13 cellular contexts compared by ENCODE assay signal in genomic region chr11:128465531-128465930, GRCh38.
DNase-seq lines count a peak whose midpoint lies in the region; ATAC-seq and TF ChIP-seq lines count a peak whose summit lies in the region.
"Had no signal": no experiment of that assay in that cellular context is flagged by ENCODE, and none has a peak within 500 bp of the region (broad histone marks: within the 10 kb centered on the region; RNA-seq: fewer than 3 reads in every experiment).

No MANE protein-coding gene starts in this region.

- H3K27ac ChIP-seq in heart left ventricle (peak overlapping the region; percentile 43 to 83 (median 68)), lung (ENCODE audit: low read depth in 1 of 2, low read length in 1 of 2) (peak overlapping the region; percentile 20 to 90), transverse colon (peak overlapping the region; percentile 56 to 75 (median 72))
- H3K27ac ChIP-seq: epithelial cell of prostate had no signal

- H3K4me3 ChIP-seq in heart left ventricle (peak overlapping the region in 1 of 12 donors; percentile 1), lung (no peak overlapping the region), transverse colon (no peak overlapping the region)
- H3K4me3 ChIP-seq: body of pancreas had no signal

- 69 to 84% (median 76%) methylated on average over 9 of the region's 9 CpGs for WGBS in heart left ventricle, 4 donors
- 84 to 90% methylated on average over 9 of the region's 9 CpGs for WGBS in lung, 2 donors
- 73 to 83% methylated on average over 6 to 9 of the region's 9 CpGs for WGBS in transverse colon (ENCODE audit: low coverage in 1 of 2), 2 donors

- no peak for ATAC-seq in heart left ventricle
- no peak for ATAC-seq in Right ventricle myocardium inferior
- no peak for ATAC-seq in lung (ENCODE audit: insufficient read depth, low FRiP score)
- ATAC-seq: body of pancreas, sciatic nerve had no signal

- no peak for TF ChIP-seq EP300 in transverse colon (IDR thresholded peaks at IDR 0.05; ENCODE audit: low read depth)

- in situ Hi-C loops in transverse colon (cut with MboI; ENCODE audit: low pct_ligation_motif_present in 1 of 4, low pct_unique_long_range_greater_than_20kb in 1 of 4, low sequenced_read_pairs in 3 of 4) = loop anchor here in 1 of 4 donors (25.0 kb wide), 1 partner anchor 153 kb away; no protein-coding TSS in a partner anchor

- H3K27me3 ChIP-seq in heart left ventricle (no peaks in the 10 kb centered on the region), lung (ENCODE audit: control insufficient read depth, insufficient read depth) (no peaks in the 10 kb centered on the region), transverse colon (no peaks in the 10 kb centered on the region)
- H3K27me3 ChIP-seq: body of pancreas had no signal

- H3K9me3 ChIP-seq in heart left ventricle = no peaks in the 10 kb centered on the region
- no peaks in the 10 kb centered on the region for H3K9me3 ChIP-seq in lung (ENCODE audit: control insufficient read depth in 2 of 2, insufficient read depth in 1 of 2, low read length in 1 of 2)
- H3K9me3 ChIP-seq in transverse colon = no peaks in the 10 kb centered on the region
- H3K9me3 ChIP-seq: body of pancreas had no signal

- DNase-seq in heart left ventricle (no peak), Right ventricle myocardium inferior (ENCODE audit: missing footprints) (no peak), lung (ENCODE audit: low spot score) (no peak), transverse colon (no peak), AML-193 (lab: John Stamatoyannopoulos, UW) (no peak), NCI-H345 treated with DMSO at 0.1 percent for 48 hours (lab: John Stamatoyannopoulos, UW; ENCODE audit: unreplicated experiment) (no peak), NCI-H2081 treated with DMSO at 0.1 percent for 48 hours (lab: John Stamatoyannopoulos, UW) (no peak)
- DNase-seq in activated T-helper 2 cell treated with anti-CD3 and anti-CD28 coated beads, Interferon-gamma antibody, Interleukin-2, Interleukin-4, amounts not matched to agents 10 μg/mL and 5 μg/mL and 100 μg/mL, durations not matched to agents 14 hours and 24 hours and 36 hours (ENCODE audit: low spot score) = peak; percentile 10
- DNase-seq: body of pancreas, KBM-7, NCI-H2029 had no signal

- no peaks in the 10 kb centered on the region for H3K9me3 Mint-ChIP-seq in activated T-helper 2 cell treated with anti-CD3 and anti-CD28 coated beads, Interferon-gamma antibody, Interleukin-2, Interleukin-4, amounts not matched to agents 10 μg/mL and 5 μg/mL and 100 μg/mL, durations not matched to agents 14 hours and 24 hours and 36 hours

- peaks cover 100% of the 10 kb centered on the region for H3K36me3 Mint-ChIP-seq in activated T-helper 2 cell treated with anti-CD3 and anti-CD28 coated beads, Interferon-gamma antibody, Interleukin-2, Interleukin-4, amounts not matched to agents 10 μg/mL and 5 μg/mL and 100 μg/mL, durations not matched to agents 14 hours and 24 hours and 36 hours (ENCODE audit: low read depth)

- H3K4me1 Mint-ChIP-seq in activated T-helper 2 cell treated with anti-CD3 and anti-CD28 coated beads, Interferon-gamma antibody, Interleukin-2, Interleukin-4, amounts not matched to agents 10 μg/mL and 5 μg/mL and 100 μg/mL, durations not matched to agents 14 hours and 24 hours and 36 hours (ENCODE audit: low read depth) = peaks cover 84% of the 10 kb centered on the region

- H3K36me3 ChIP-seq in heart left ventricle = peaks cover 0 to 89% (median 52%) of the 10 kb centered on the region in 9 donors
- H3K36me3 ChIP-seq in lung (ENCODE audit: control insufficient read depth in 2 of 2, insufficient read depth in 2 of 2, low read length in 2 of 2) = peaks cover 16 to 20% of the 10 kb centered on the region in 2 donors
- H3K36me3 ChIP-seq in transverse colon = peaks cover 0 to 32% (median 5%) of the 10 kb centered on the region in 4 donors

- intact Hi-C loops in heart left ventricle (cut with DNase I) = loop anchor here in 7 of 10 donors (5.0 to 10.0 kb wide), 10 partner anchors 37 to 173 kb away; no protein-coding TSS in a partner anchor
- intact Hi-C loops in Right ventricle myocardium inferior (cut with DNase I) = loop anchor here (5.0 to 10.0 kb wide), 5 partner anchors 42 to 441 kb away; no protein-coding TSS in a partner anchor
- intact Hi-C loops in activated T-helper 2 cell treated with anti-CD3 and anti-CD28 coated beads, Interferon-gamma antibody, Interleukin-2, Interleukin-4, amounts not matched to agents 10 μg/mL and 5 μg/mL and 100 μg/mL, durations not matched to agents 14 hours and 24 hours and 36 hours (cut with micrococcal nuclease) = loop anchor here (5.0 kb wide), 1 partner anchor 428 kb away; no protein-coding TSS in a partner anchor
- intact Hi-C loops in transverse colon (cut with DNase I; ENCODE audit: low total_unique reads) = no loop called here

- no peak for TF ChIP-seq CTCF in heart left ventricle (IDR thresholded peaks at IDR 0.05)
- no peak for TF ChIP-seq CTCF in lung (IDR thresholded peaks at IDR 0.05; ENCODE audit: control extremely low read depth, extremely low read depth)
- no peak for TF ChIP-seq CTCF in transverse colon (IDR thresholded peaks at IDR 0.05)

- peak overlapping the region; percentile 91 for H3K27ac Mint-ChIP-seq in activated T-helper 2 cell treated with anti-CD3 and anti-CD28 coated beads, Interferon-gamma antibody, Interleukin-2, Interleukin-4, amounts not matched to agents 10 μg/mL and 5 μg/mL and 100 μg/mL, durations not matched to agents 14 hours and 24 hours and 36 hours

- no peak for TF ChIP-seq POLR2A in heart left ventricle (IDR thresholded peaks at IDR 0.05)
- no peak for TF ChIP-seq POLR2A in transverse colon (IDR thresholded peaks at IDR 0.05)

- H3K4me3 Mint-ChIP-seq in activated T-helper 2 cell treated with anti-CD3 and anti-CD28 coated beads, Interferon-gamma antibody, Interleukin-2, Interleukin-4, amounts not matched to agents 10 μg/mL and 5 μg/mL and 100 μg/mL, durations not matched to agents 14 hours and 24 hours and 36 hours (ENCODE audit: low read depth) = peak overlapping the region; percentile 64

- H3K27me3 Mint-ChIP-seq in activated T-helper 2 cell treated with anti-CD3 and anti-CD28 coated beads, Interferon-gamma antibody, Interleukin-2, Interleukin-4, amounts not matched to agents 10 μg/mL and 5 μg/mL and 100 μg/mL, durations not matched to agents 14 hours and 24 hours and 36 hours (ENCODE audit: low read depth) = no peaks in the 10 kb centered on the region

- H3K4me1 ChIP-seq in heart left ventricle (peaks cover 14 to 82% (median 71%) of the 10 kb centered on the region in 12 donors), lung (ENCODE audit: control insufficient read depth in 2 of 2, insufficient read depth in 2 of 2, low read length in 2 of 2) (peaks cover 20 to 39% of the 10 kb centered on the region in 2 donors), transverse colon (peaks cover 10 to 70% (median 32%) of the 10 kb centered on the region in 4 donors)
